Comparison of ENCODE assay signal across 8 cellular contexts in the genomic region with DNA sequence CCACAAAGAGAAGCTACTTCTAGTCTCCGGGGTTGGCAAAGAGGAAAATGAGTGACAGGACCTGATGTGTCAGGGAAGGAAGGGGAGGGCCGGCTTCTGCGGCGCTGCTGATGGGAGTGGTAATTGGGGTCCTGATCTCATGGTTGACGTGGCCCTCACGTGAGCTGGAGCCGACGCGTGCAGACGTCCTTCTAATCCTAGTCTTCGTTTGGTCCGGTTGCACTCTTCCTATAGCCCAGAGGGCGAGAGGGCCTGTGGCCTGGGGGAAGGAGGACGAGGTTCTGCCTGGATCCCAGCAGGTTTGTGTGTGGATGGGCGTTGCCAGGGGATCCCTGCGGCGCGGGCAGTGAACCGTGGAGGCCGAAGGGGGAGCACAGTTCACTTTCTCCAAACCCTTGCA. TPM values are rescaled to one million over a fixed set of nuclear protein-coding genes. Genes with fewer than 3 reads are reported as not detected.
DNase-seq lines count a peak whose midpoint lies in the region; ATAC-seq, FAIRE-seq and TF ChIP-seq lines count a peak whose summit lies in the region.

ARMCX1 (plus strand) TSS at position 186 of the 400 bp plus-strand sequence. CDS start 2,384 bp downstream, outside the sequence.

- POLR2A ChIA-PET in A549 (lab: Yijun Ruan, JAX) = no interaction called here

- peak within 1 kb of the TSS; percentile 65 for H3K4me2 ChIP-seq in A549

- H3K36me3 Mint-ChIP-seq in chondrocyte (ENCODE audit: low read depth) = peaks cover 10% of the 10 kb centered on the region

- CTCF ChIA-PET in A549 (lab: Yijun Ruan, JAX) = no interaction called here

- H3K4me1 ChIP-seq in A549 = no peaks in the 10 kb centered on the region

- H3K27me3 Mint-ChIP-seq in chondrocyte (ENCODE audit: low read depth) = no peaks in the 10 kb centered on the region

- H3K4me3 ChIP-seq in A549 = peak within 1 kb of the TSS; percentile 31

- WGBS in A549 (ENCODE audit: missing lambda C conversion rate) = 25% methylated on average over 15 of the region's 20 CpGs

- H3K9me3 Mint-ChIP-seq in chondrocyte (ENCODE audit: low read depth) = peaks cover 14% of the 10 kb centered on the region

- peak within 1 kb of the TSS; percentile 88 for H3K4me3 Mint-ChIP-seq in chondrocyte (ENCODE audit: unreplicated experiment)

- H3K27ac ChIP-seq in A549 = no peak within 1 kb of the TSS

- no peak for TF ChIP-seq POLR2A in A549 (IDR thresholded peaks at IDR 0.05; ENCODE audit: low read length)

- no peak for TF ChIP-seq RAD21 in A549 (conservative IDR thresholded peaks at IDR 0.05 in 1 of 2, IDR thresholded peaks at IDR 0.05 in 1 of 2)

- peaks cover 18% of the 10 kb centered on the region for H3K4me1 Mint-ChIP-seq in chondrocyte (ENCODE audit: low read depth)

- no peak for FAIRE-seq in A549 (lab: Jason Lieb, UNC)

- TF ChIP-seq CTCF in A549 (IDR thresholded peaks at IDR 0.05) (no peak), chondrocyte (IDR thresholded peaks at IDR 0.05) (no peak)

- peak within 1 kb of the TSS; percentile 94 for H3K27ac Mint-ChIP-seq in chondrocyte (ENCODE audit: unreplicated experiment)

- TF ChIP-seq EP300 in A549 (IDR thresholded peaks at IDR 0.05) = no peak

- H3K9me3 ChIP-seq in A549 = no peaks in the 10 kb centered on the region

- peak in 1 of 2 experiments; percentile 85; a peak in 3 of 6 replicates for ATAC-seq in A549

- peak in 1 of 2 experiments; percentile 11 for DNase-seq in A549 (ENCODE audit: low read depth in 1 of 2, low spot score in 1 of 2)
- DNase-seq in H4 (ENCODE audit: low spot score) = peak; percentile 53
- DNase-seq in SHP77 (lab: John Stamatoyannopoulos, UW) = peak; percentile 33 to 54
- peak; percentile 85 for DNase-seq in chondrocyte (ENCODE audit: low spot score)
- DNase-seq in iPS-NIHi11 (ENCODE audit: low spot score) = peak; percentile 51
- peak; percentile 82 for DNase-seq in retina
- no peak for DNase-seq in activated CD4-positive, CD25-positive, alpha-beta regulatory T cell (lab: John Stamatoyannopoulos, UW)
- no peak for DNase-seq in NCI-H1048 (lab: John Stamatoyannopoulos, UW)

TF ChIP-seq in A549, 52 proteins besides CTCF, POLR2A, EP300 and RAD21:
- no peak for TF ChIP-seq ZNF302 (CRISPR knock-in tag; IDR thresholded peaks at IDR 0.05)
- no peak for TF ChIP-seq RFX5 (IDR thresholded peaks at IDR 0.05)
- TF ChIP-seq, protein P1, sequence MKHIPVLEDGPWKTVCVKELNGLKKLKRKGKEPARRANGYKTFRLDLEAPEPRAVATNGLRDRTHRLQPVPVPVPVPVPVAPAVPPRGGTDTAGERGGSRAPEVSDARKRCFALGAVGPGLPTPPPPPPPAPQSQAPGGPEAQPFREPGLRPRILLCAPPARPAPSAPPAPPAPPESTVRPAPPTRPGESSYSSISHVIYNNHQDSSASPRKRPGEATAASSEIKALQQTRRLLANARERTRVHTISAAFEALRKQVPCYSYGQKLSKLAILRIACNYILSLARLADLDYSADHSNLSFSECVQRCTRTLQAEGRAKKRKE (CRISPR knock-in tag; IDR thresholded peaks at IDR 0.05; ENCODE audit: low read depth) = no peak
- no peak for TF ChIP-seq SREBF2 (IDR thresholded peaks at IDR 0.05)
- no peak for TF ChIP-seq POLR2AphosphoS2 (conservative IDR thresholded peaks at IDR 0.05; ENCODE audit: low read length)
- no peak for TF ChIP-seq HEYL (CRISPR knock-in tag; IDR thresholded peaks at IDR 0.05)
- no peak for TF ChIP-seq BHLHE40 (IDR thresholded peaks at IDR 0.05; ENCODE audit: low read depth, low read length)
- TF ChIP-seq TFCP2L1 (CRISPR knock-in tag; IDR thresholded peaks at IDR 0.05) = no peak
- no peak for TF ChIP-seq HOXB13 (CRISPR knock-in tag; IDR thresholded peaks at IDR 0.05; ENCODE audit: low read depth)
- no peak for TF ChIP-seq HMGXB4 (CRISPR knock-in tag; IDR thresholded peaks at IDR 0.05; ENCODE audit: borderline replicate concordance)
- no peak for TF ChIP-seq ZFP36 (IDR thresholded peaks at IDR 0.05; ENCODE audit: borderline replicate concordance, partially characterized antibody)
- no peak for TF ChIP-seq RNF2 (IDR thresholded peaks at IDR 0.05; ENCODE audit: borderline replicate concordance, low read depth)
- no peak for TF ChIP-seq FOSB (CRISPR knock-in tag; IDR thresholded peaks at IDR 0.05)
- TF ChIP-seq KDM1A (IDR thresholded peaks at IDR 0.05; ENCODE audit: low read depth) = no peak
- TF ChIP-seq RCOR1 (IDR thresholded peaks at IDR 0.05; ENCODE audit: low read depth, low read length) = no peak
- no peak for TF ChIP-seq GATA3 (IDR thresholded peaks at IDR 0.05; ENCODE audit: borderline replicate concordance)
- no peak for TF ChIP-seq HDAC2 (IDR thresholded peaks at IDR 0.05)
- TF ChIP-seq FOSL2 (IDR thresholded peaks at IDR 0.05) = no peak
- no peak for TF ChIP-seq FOSL2 (CRISPR knock-in tag; IDR thresholded peaks at IDR 0.05)

RNA-seq across cellular contexts. Expression of gene ARMCX1, which starts in this region (rescaled TPM):
- polyA plus RNA-seq in A549 (2011; rRNA removed) = 0.89 and 1.0 TPM in 2 replicates
- polyA plus RNA-seq in A549 (2012; cell fraction: cytosol; rRNA removed) = 0.36 and 0.39 TPM in 2 replicates
- polyA plus RNA-seq in A549 (2012; cell fraction: nucleus; rRNA removed) = 0.36 and 0.45 TPM in 2 replicates
- 0.29 to 0.48 TPM (median 0.40 TPM) in 3 replicates for polyA plus RNA-seq in A549 (2017; fragmentation: RNase III; extraction: RNeasy Plus Mini Kit Qiagen cat#74134 plus additional on column Dnase treatment)
- 0.37 and 0.54 TPM in 2 replicates for polyA minus RNA-seq in A549 (2011; rRNA and poly(A)+ RNA removed)
- 23.2 and 24.4 TPM in 2 replicates for total RNA-seq in H4 (2014; rRNA removed; shearing (Covaris generic))
- total RNA-seq in chondrocyte = 36.0 to 46.1 TPM (median 36.7 TPM) in 3 replicates

Comparison
In these comparisons a context has a peak if more than half of its experiments do, and no peak if none do; other contexts are left out.
1. DNase-seq: peak in H4 (single experiment), SHP77 (2 of 2), chondrocyte (single experiment), iPS-NIHi11 (single experiment) and retina (single experiment); none in activated CD4-positive, CD25-positive, alpha-beta regulatory T cell (0 of 4) and NCI-H1048 (single experiment).